Comparison of ENCODE assay signal across 30 cellular contexts in the genomic region with DNA sequence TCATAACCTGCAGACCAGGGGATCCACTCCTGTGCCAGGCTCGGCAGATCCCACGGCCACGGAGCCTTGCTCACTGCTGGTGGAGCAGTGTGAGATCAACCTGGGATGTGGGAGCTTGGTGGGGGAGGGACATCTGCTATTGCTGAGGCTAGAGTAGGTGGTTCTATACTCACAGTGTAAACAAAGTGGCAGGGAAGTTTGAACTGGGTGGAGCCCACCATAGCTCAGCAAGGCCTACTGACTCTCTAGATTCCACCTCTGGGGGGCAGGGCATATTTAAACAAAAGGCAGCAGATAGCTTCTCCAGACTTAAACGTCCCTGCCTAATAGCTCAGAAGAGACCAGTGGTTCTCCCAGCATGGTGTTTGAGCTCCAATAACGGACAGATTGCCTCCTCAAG. TPM values are rescaled to one million over a fixed set of nuclear protein-coding genes. Genes with fewer than 3 reads are reported as not detected.
"Had no signal": no experiment of that assay in that cellular context is flagged by ENCODE, and none has a peak within 500 bp of the region (broad histone marks: within the 10 kb centered on the region; RNA-seq: fewer than 3 reads in every experiment).

No MANE protein-coding gene starts in this region.

- H3K27me3 ChIP-seq: body of pancreas, gastrocnemius medialis had no signal

- H3K9me3 ChIP-seq: body of pancreas, gastrocnemius medialis had no signal

- H3K27me3 Mint-ChIP-seq: activated CD4-positive, alpha-beta memory T cell treated with anti-CD3 and anti-CD28 coated beads, Interleukin-2, amount 10 ng/mL, durations not matched to agents 7 days and 5 days; activated CD4-positive, alpha-beta T cell treated with anti-CD3 and anti-CD28 coated beads, Interleukin-2, amount 10 ng/mL, durations not matched to agents 7 days and 5 days; activated naive CD4-positive, alpha-beta T cell treated with anti-CD3 and anti-CD28 coated beads, Interleukin-2, amount 10 ng/mL, durations not matched to agents 7 days and 5 days; activated naive CD8-positive, alpha-beta T cell treated with anti-CD3 and anti-CD28 coated beads, Interleukin-2, amount 10 ng/mL, durations not matched to agents 7 days and 5 days; activated T-cell treated with anti-CD3 and anti-CD28 coated beads, Interleukin-2, amount 50 U/mL, for 24 hours had no signal

- DNase-seq: activated CD4-positive, alpha-beta memory T cell treated with anti-CD3 and anti-CD28 coated beads, Interleukin-2, amount 10 ng/mL, durations not matched to agents 7 days and 5 days; activated CD4-positive, alpha-beta T cell treated with anti-CD3 and anti-CD28 coated beads for 1 hour; activated CD4-positive, alpha-beta T cell treated with anti-CD3 and anti-CD28 coated beads for 4 hours; activated CD4-positive, alpha-beta T cell treated with anti-CD3 and anti-CD28 coated beads, Interleukin-2, amount 10 ng/mL, durations not matched to agents 7 days and 5 days; activated CD4-positive, alpha-beta T cell treated with anti-CD3 and anti-CD28 coated beads, Interleukin-2, amount 50 U/mL, for 4 hours; activated CD8-positive, alpha-beta memory T cell treated with anti-CD3 and anti-CD28 coated beads, Interleukin-2, amount 50 U/mL, for 48 hours; activated gamma-delta T cell; activated naive CD4-positive, alpha-beta T cell; activated naive CD4-positive, alpha-beta T cell treated with anti-CD3 and anti-CD28 coated beads, Interleukin-2, amount 10 ng/mL, durations not matched to agents 7 days and 5 days; activated naive CD8-positive, alpha-beta T cell treated with anti-CD3 and anti-CD28 coated beads, Interleukin-2, amount 10 ng/mL, durations not matched to agents 7 days and 5 days; activated T-cell treated with anti-CD3 and anti-CD28 coated beads for 4 hours; activated T-cell treated with anti-CD3 and anti-CD28 coated beads, Interleukin-2, amount 50 U/mL, for 24 hours; activated T-cell treated with anti-CD3 and anti-CD28 coated beads, Interleukin-2, amount 50 U/mL, for 72 hours; amniotic stem cell; anterior cingulate cortex; body of pancreas; caudate nucleus; effector CD8-positive, alpha-beta T cell; foreskin fibroblast; gastrocnemius medialis; glutamatergic neuron; T-helper 2 cell had no signal

- H3K36me3 Mint-ChIP-seq: activated naive CD4-positive, alpha-beta T cell treated with anti-CD3 and anti-CD28 coated beads, Interleukin-2, amount 10 ng/mL, durations not matched to agents 7 days and 5 days; activated naive CD8-positive, alpha-beta T cell treated with anti-CD3 and anti-CD28 coated beads, Interleukin-2, amount 10 ng/mL, durations not matched to agents 7 days and 5 days; WTC11 had no signal

- H3K27ac ChIP-seq: body of pancreas, gastrocnemius medialis, VCaP had no signal

- H3K27ac Mint-ChIP-seq: activated CD4-positive, alpha-beta memory T cell treated with anti-CD3 and anti-CD28 coated beads, Interleukin-2, amount 10 ng/mL, durations not matched to agents 7 days and 5 days; activated CD4-positive, alpha-beta T cell treated with anti-CD3 and anti-CD28 coated beads, Interleukin-2, amount 10 ng/mL, durations not matched to agents 7 days and 5 days; activated naive CD4-positive, alpha-beta T cell treated with anti-CD3 and anti-CD28 coated beads, Interleukin-2, amount 10 ng/mL, durations not matched to agents 7 days and 5 days; activated naive CD4-positive, alpha-beta T cell treated with anti-CD3 and anti-CD28 coated beads, Interleukin-2, amount 50 U/mL, for 72 hours; activated naive CD8-positive, alpha-beta T cell treated with anti-CD3 and anti-CD28 coated beads, Interleukin-2, amount 10 ng/mL, durations not matched to agents 7 days and 5 days; activated T-cell treated with anti-CD3 and anti-CD28 coated beads, Interleukin-2, amount 50 U/mL, for 24 hours; activated T-cell treated with anti-CD3 and anti-CD28 coated beads, Interleukin-2, amount 50 U/mL, for 72 hours; WTC11 had no signal

- H3K4me3 Mint-ChIP-seq: activated CD4-positive, alpha-beta memory T cell treated with anti-CD3 and anti-CD28 coated beads, Interleukin-2, amount 10 ng/mL, durations not matched to agents 7 days and 5 days; activated CD4-positive, alpha-beta T cell treated with anti-CD3 and anti-CD28 coated beads, Interleukin-2, amount 10 ng/mL, durations not matched to agents 7 days and 5 days; activated naive CD4-positive, alpha-beta T cell treated with anti-CD3 and anti-CD28 coated beads, Interleukin-2, amount 10 ng/mL, durations not matched to agents 7 days and 5 days; activated naive CD8-positive, alpha-beta T cell treated with anti-CD3 and anti-CD28 coated beads, Interleukin-2, amount 10 ng/mL, durations not matched to agents 7 days and 5 days; activated T-cell treated with anti-CD3 and anti-CD28 coated beads, Interleukin-2, amount 50 U/mL, for 24 hours; activated T-cell treated with anti-CD3 and anti-CD28 coated beads, Interleukin-2, amount 50 U/mL, for 72 hours; WTC11 had no signal

- H3K36me3 ChIP-seq: gastrocnemius medialis had no signal

- H3K9me3 Mint-ChIP-seq: activated naive CD8-positive, alpha-beta T cell treated with anti-CD3 and anti-CD28 coated beads, Interleukin-2, amount 10 ng/mL, durations not matched to agents 7 days and 5 days had no signal

- H3K4me1 Mint-ChIP-seq: activated CD4-positive, alpha-beta memory T cell treated with anti-CD3 and anti-CD28 coated beads, Interleukin-2, amount 10 ng/mL, durations not matched to agents 7 days and 5 days; activated CD4-positive, alpha-beta T cell treated with anti-CD3 and anti-CD28 coated beads, Interleukin-2, amount 10 ng/mL, durations not matched to agents 7 days and 5 days; activated naive CD4-positive, alpha-beta T cell treated with anti-CD3 and anti-CD28 coated beads, Interleukin-2, amount 10 ng/mL, durations not matched to agents 7 days and 5 days; activated naive CD8-positive, alpha-beta T cell treated with anti-CD3 and anti-CD28 coated beads, Interleukin-2, amount 10 ng/mL, durations not matched to agents 7 days and 5 days; WTC11 had no signal

- ATAC-seq: activated naive CD4-positive, alpha-beta T cell treated with anti-CD3 and anti-CD28 coated beads, Interleukin-2, amount 50 U/mL, for 72 hours; activated T-cell treated with anti-CD3 and anti-CD28 coated beads, Interleukin-2, amount 50 U/mL, for 72 hours; body of pancreas; esophagus mucosa; gastrocnemius medialis; WTC11 had no signal

- H3K4me3 ChIP-seq: body of pancreas, gastrocnemius medialis had no signal

- FAIRE-seq: colon, TTC549 had no signal

- H3K4me1 ChIP-seq: body of pancreas, gastrocnemius medialis had no signal

RNA-seq across cellular contexts. Expression of gene EPHA5, which starts 54.7 kb away (rescaled TPM):
- total RNA-seq: activated CD4-positive, alpha-beta memory T cell treated with anti-CD3 and anti-CD28 coated beads, Interleukin-2, amount 10 ng/mL, durations not matched to agents 7 days and 5 days; activated CD4-positive, alpha-beta T cell treated with anti-CD3 and anti-CD28 coated beads, Interleukin-2, amount 10 ng/mL, durations not matched to agents 7 days and 5 days; activated naive CD4-positive, alpha-beta T cell treated with anti-CD3 and anti-CD28 coated beads, Interleukin-2, amount 50 U/mL, for 72 hours; activated naive CD8-positive, alpha-beta T cell treated with anti-CD3 and anti-CD28 coated beads, Interleukin-2, amount 10 ng/mL, durations not matched to agents 7 days and 5 days; activated T-cell treated with anti-CD3 and anti-CD28 coated beads, Interleukin-2, amount 50 U/mL, for 72 hours; dermis microvascular lymphatic vessel endothelial cell; esophagus mucosa; gastrocnemius medialis; T-helper 1 cell treated with Interleukin-12 subunit alpha and Interleukin-12 subunit beta and Interleukin-4 antibody, amounts not matched to agents 30 ng/mL and 1 ng/mL, for 36 hours had no signal
